18 cellular contexts compared by ENCODE assay signal in the genomic region with DNA sequence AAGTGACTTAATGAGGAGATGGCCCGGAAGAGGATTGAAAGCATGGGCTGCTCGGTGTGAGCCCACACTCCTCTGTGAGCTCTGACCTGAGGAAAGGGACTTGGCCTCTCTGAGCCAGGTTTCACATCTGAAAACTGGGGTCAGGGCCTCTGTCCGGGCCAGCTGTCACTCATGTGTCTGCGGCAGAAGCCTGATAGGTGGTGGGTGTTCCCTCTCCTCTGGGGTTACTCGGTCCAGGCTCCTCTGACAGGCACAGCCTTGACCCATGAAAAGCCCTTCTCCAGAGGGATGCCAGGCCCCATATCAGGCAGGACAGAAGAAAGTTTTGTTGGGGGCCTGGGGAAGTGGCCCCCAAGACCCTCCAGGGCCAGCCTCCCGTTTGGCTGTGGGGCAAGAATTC.
"Had no signal": no experiment of that assay in that cellular context is flagged by ENCODE, and none has a peak within 500 bp of the region (broad histone marks: within the 10 kb centered on the region; RNA-seq: fewer than 3 reads in every experiment).

No MANE protein-coding gene starts in this region.

- H3K4me3 ChIP-seq: uterus had no signal

- H3K27me3 ChIP-seq: sigmoid colon, stomach, uterus had no signal

- H3K27me3 Mint-ChIP-seq: central memory CD8-positive, alpha-beta T cell had no signal

- DNase-seq: activated CD4-positive, alpha-beta T cell treated with anti-CD3 and anti-CD28 coated beads for 1 hour; activated CD8-positive, alpha-beta memory T cell treated with anti-CD3 and anti-CD28 coated beads, Interleukin-2, amount 50 U/mL, for 48 hours; activated CD8-positive, alpha-beta T cell treated with anti-CD3 and anti-CD28 coated beads, Interleukin-2, amount 10 ng/mL, durations not matched to agents 7 days and 5 days; activated naive CD4-positive, alpha-beta T cell treated with Interleukin-2 at 50 U/mL for 16 hours; dermis blood vessel endothelial cell; immature natural killer cell; lower lobe of right lung; midbrain; nucleus accumbens; psoas muscle; sigmoid colon; stimulated activated CD4-positive, alpha-beta T cell treated with anti-CD3 and anti-CD28 coated beads, Interleukin-4, amount 100 ng/mL, for 1 hour; stimulated activated CD8-positive, alpha-beta memory T cell treated with anti-CD3 and anti-CD28 coated beads, Interleukin-4, amount 100 ng/mL, for 48 hours; stomach; T1000; uterus had no signal

- H3K9me3 ChIP-seq: lower lobe of right lung, psoas muscle, sigmoid colon, stomach, uterus had no signal

- H3K9me3 Mint-ChIP-seq: activated T-helper 1 cell treated with anti-CD3 and anti-CD28 coated beads, Interleukin-12 subunit alpha, Interleukin-12 subunit beta, Interleukin-2, Interleukin-4 antibody, amounts not matched to agents 30 ng/mL and 10 ng/mL and 1 ng/mL, durations not matched to agents 14 hours and 24 hours and 36 hours; central memory CD8-positive, alpha-beta T cell; immature natural killer cell had no signal

- H3K27ac Mint-ChIP-seq: activated CD8-positive, alpha-beta T cell treated with anti-CD3 and anti-CD28 coated beads, Interleukin-2, amount 10 ng/mL, durations not matched to agents 7 days and 5 days; activated T-helper 1 cell treated with anti-CD3 and anti-CD28 coated beads, Interleukin-12 subunit alpha, Interleukin-12 subunit beta, Interleukin-2, Interleukin-4 antibody, amounts not matched to agents 30 ng/mL and 10 ng/mL and 1 ng/mL, durations not matched to agents 14 hours and 24 hours and 36 hours; immature natural killer cell had no signal

- H3K4me3 Mint-ChIP-seq: activated CD8-positive, alpha-beta T cell treated with anti-CD3 and anti-CD28 coated beads, Interleukin-2, amount 10 ng/mL, durations not matched to agents 7 days and 5 days; activated T-helper 1 cell treated with anti-CD3 and anti-CD28 coated beads, Interleukin-12 subunit alpha, Interleukin-12 subunit beta, Interleukin-2, Interleukin-4 antibody, amounts not matched to agents 30 ng/mL and 10 ng/mL and 1 ng/mL, durations not matched to agents 14 hours and 24 hours and 36 hours; central memory CD8-positive, alpha-beta T cell had no signal

- H3K36me3 ChIP-seq: lower lobe of right lung, sigmoid colon, stomach, uterus had no signal

- ATAC-seq: activated CD8-positive, alpha-beta T cell treated with anti-CD3 and anti-CD28 coated beads, Interleukin-2, amount 10 ng/mL, durations not matched to agents 7 days and 5 days had no signal
